8 cellular contexts compared by ENCODE assay signal in the genomic region with DNA sequence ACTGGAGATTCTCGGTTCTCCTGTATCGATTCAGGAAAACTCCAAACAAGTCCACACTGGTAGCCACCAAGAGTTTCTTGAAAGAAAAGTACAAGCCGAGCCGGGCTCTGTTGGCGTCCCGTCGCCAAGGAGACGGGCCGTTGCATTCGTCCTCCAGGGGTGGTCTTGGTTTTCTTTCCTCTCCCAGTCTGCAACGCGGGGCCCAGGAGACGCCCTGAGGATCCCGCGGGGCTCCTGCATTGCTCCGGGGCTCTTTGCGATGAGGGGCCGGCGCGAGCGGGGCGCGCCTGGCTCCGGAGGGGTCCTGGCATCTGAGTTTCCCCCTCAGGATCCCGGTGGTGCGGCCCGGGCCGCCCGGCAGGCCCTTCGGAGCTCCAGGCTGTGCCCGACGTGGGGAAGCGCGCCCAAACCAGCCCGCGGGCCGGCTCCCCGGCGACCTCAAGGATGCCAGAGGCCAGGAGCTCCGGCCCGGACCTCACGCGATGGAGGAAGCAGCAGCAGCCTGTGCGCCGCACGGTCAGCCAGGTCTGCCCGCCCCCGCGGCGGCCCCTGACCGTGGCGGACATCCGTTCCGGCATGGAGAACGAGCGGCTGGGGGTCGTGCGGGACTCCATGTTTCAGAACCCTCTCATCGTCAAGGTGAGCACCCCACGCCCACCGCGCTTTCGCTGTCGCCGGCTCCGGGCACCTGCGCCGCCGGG. TPM values are rescaled to one million over a fixed set of nuclear protein-coding genes. Genes with fewer than 3 reads are reported as not detected.
A peak's percentile ranks its signal among the peaks of the same experiment; 100 is the strongest.
DNase-seq lines count a peak whose midpoint lies in the region; ATAC-seq and TF ChIP-seq lines count a peak whose summit lies in the region.

TSS of gene CFAP77 (plus strand) at position 384 of the 701 bp plus-strand sequence. CDS start at position 445, 61 bp downstream.

- H3K36me3 ChIP-seq in HAP-1 (replicated peaks): no peaks in the 10 kb centered on the region
- H3K36me3 ChIP-seq in RWPE2 (ENCODE audit: low read depth): no peaks in the 10 kb centered on the region
- H3K36me3 ChIP-seq in iPS DF 6.9 (ENCODE audit: control insufficient read depth, insufficient read depth, low read length): no peaks in the 10 kb centered on the region
- no peaks in the 10 kb centered on the region for H3K36me3 ChIP-seq in gastrocnemius medialis

- peaks cover 14% of the 10 kb centered on the region for H3K4me1 ChIP-seq in HAP-1
- H3K4me1 ChIP-seq in RWPE2 (ENCODE audit: insufficient read depth, poor library complexity, severe bottlenecking): peaks cover 7% of the 10 kb centered on the region
- H3K4me1 ChIP-seq in iPS DF 6.9 (ENCODE audit: control insufficient read depth, insufficient read depth, low read length): peaks cover 4% of the 10 kb centered on the region
- peaks cover 21 to 24% of the 10 kb centered on the region in 2 donors for H3K4me1 ChIP-seq in gastrocnemius medialis

- H3K9me3 ChIP-seq in HAP-1 (no peaks in the 10 kb centered on the region), RWPE2 (ENCODE audit: severe bottlenecking) (no peaks in the 10 kb centered on the region), iPS DF 6.9 (ENCODE audit: control insufficient read depth, insufficient read depth, low read length) (no peaks in the 10 kb centered on the region), gastrocnemius medialis (no peaks in the 10 kb centered on the region)

- peaks cover 19% of the 10 kb centered on the region for H3K27me3 ChIP-seq in HAP-1 (ENCODE audit: low read depth)
- peaks cover 29% of the 10 kb centered on the region for H3K27me3 ChIP-seq in RWPE2 (ENCODE audit: insufficient read depth, poor library complexity, severe bottlenecking)
- peaks cover 4% of the 10 kb centered on the region; the same call in 1 of the 2 replicates for H3K27me3 ChIP-seq in iPS DF 6.9 (ENCODE audit: control insufficient read depth, insufficient read depth, low read length)
- H3K27me3 ChIP-seq in gastrocnemius medialis: peaks cover 53 to 56% (median 55%) of the 10 kb centered on the region in 3 donors

- intact Hi-C loops in gastrocnemius medialis (cut with DNase I; ENCODE audit: low total_unique reads): no loop called here

- no CpG with 5 or more reads among the region's 69 CpGs for WGBS in iPS DF 6.9 (ENCODE audit: insufficient coverage, insufficient read length)

- peak; percentile 70 for DNase-seq in AG08395 (ENCODE audit: low spot score)
- DNase-seq in HAP-1 (ENCODE audit: low spot score in 2 of 2): peak; percentile 50 to 66
- DNase-seq in RWPE2 (ENCODE audit: low spot score): no peak
- peak; percentile 61 for DNase-seq in astrocyte of the spinal cord (ENCODE audit: low read depth, low spot score)
- no peak for DNase-seq in iPS DF 6.9 (ENCODE audit: low read depth, low spot score)
- DNase-seq in gastrocnemius medialis: no peak
- no peak for DNase-seq in DMS153 (lab: John Stamatoyannopoulos, UW)

- peak within 1 kb of the TSS; percentile 43 for H3K4me3 ChIP-seq in HAP-1
- H3K4me3 ChIP-seq in RWPE2 (ENCODE audit: severe bottlenecking): peak within 1 kb of the TSS; percentile 37
- peak within 1 kb of the TSS; percentile 39 for H3K4me3 ChIP-seq in astrocyte of the spinal cord (ENCODE audit: low read depth, low read length)
- peak within 1 kb of the TSS; percentile 72; the same call in 1 of the 2 replicates for H3K4me3 ChIP-seq in iPS DF 6.9 (ENCODE audit: low read length)
- peak within 1 kb of the TSS; percentile 38 to 54 (median 46) for H3K4me3 ChIP-seq in gastrocnemius medialis

- no peak for TF ChIP-seq POLR2A in gastrocnemius medialis (IDR thresholded peaks at IDR 0.05)

- TF ChIP-seq CTCF in RWPE2 (IDR thresholded peaks at IDR 0.05; ENCODE audit: poor library complexity, severe bottlenecking) (no peak), astrocyte of the spinal cord (IDR thresholded peaks at IDR 0.05; ENCODE audit: low read depth, low read length) (no peak), gastrocnemius medialis (IDR thresholded peaks at IDR 0.05 in 4 of 5, conservative IDR thresholded peaks at IDR 0.05 in 1 of 5) (no peak)

- no peak within 1 kb of the TSS for H3K27ac ChIP-seq in RWPE2 (ENCODE audit: poor library complexity, severe bottlenecking)
- H3K27ac ChIP-seq in iPS DF 6.9 (ENCODE audit: low read length): no peak within 1 kb of the TSS
- H3K27ac ChIP-seq in gastrocnemius medialis: no peak within 1 kb of the TSS

- in situ Hi-C loops in HAP-1 (cut with MboI; ENCODE audit: low sequenced_read_pairs) (loop anchor here (5.0 to 10.0 kb wide), 3 partner anchors 97 to 385 kb away; no protein-coding TSS in a partner anchor), astrocyte of the spinal cord (cut with HindIII; ENCODE audit: low sequenced_read_pairs) (no loop called here), gastrocnemius medialis (cut with MboI; ENCODE audit: low sequenced_read_pairs in 4 of 4) (loop anchor here in 2 of 4 donors (25.0 kb wide), 3 partner anchors 102 to 648 kb away; no protein-coding TSS in a partner anchor)

- ATAC-seq in RWPE2 (ENCODE audit: low read depth): peak; percentile 58
- no peak for ATAC-seq in gastrocnemius medialis
- no peak for ATAC-seq in GM19455 (IDR thresholded peaks at IDR 0.05; ENCODE audit: unreplicated experiment)

RNA-seq across cellular contexts. Expression of gene CFAP77, which starts in this region (rescaled TPM):
- total RNA-seq in gastrocnemius medialis: not detected

Comparison
In these comparisons a context has a peak if more than half of its experiments do, and no peak if none do; other contexts are left out.
1. DNase-seq: peak in AG08395 (single experiment), HAP-1 (2 of 2) and astrocyte of the spinal cord (single experiment); none in RWPE2 (single experiment), iPS DF 6.9 (single experiment), gastrocnemius medialis (0 of 2) and DMS153 (single experiment).
2. Peak in every context shown above with its lines, with median percentiles within 50 percentile points of each other: H3K4me3 ChIP-seq.